Comparison of ENCODE assay signal across 29 cellular contexts in the genomic region with DNA sequence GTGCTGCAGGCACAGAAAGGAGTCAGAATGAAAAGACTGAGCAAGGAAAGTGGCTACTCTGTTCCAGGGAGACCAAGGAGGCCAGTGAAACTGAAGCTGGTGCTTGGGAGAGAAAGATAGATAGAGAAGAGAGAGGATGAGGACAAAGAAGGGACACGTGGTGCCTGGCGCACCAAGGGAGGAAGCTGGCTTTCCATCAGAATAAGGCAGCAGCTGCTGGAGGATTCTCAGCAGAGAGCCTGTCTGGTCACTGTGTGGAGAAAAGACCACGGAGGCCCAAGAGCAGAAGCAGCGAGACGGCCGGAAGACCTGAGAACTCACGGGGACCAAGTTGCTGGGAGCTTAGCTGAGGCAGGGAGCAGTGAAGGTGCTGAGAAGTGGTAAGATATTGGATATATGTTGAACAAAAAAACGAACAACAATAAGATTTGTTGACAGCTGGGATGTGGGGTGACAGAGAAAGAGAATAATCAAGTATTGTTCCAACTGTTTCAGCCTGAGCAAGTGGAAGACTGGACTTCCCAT.
"Had no signal": no experiment of that assay in that cellular context is flagged by ENCODE, and none has a peak within 500 bp of the region (broad histone marks: within the 10 kb centered on the region; RNA-seq: fewer than 3 reads in every experiment).

No MANE protein-coding gene starts in this region.

- H3K4me2 ChIP-seq: hepatocyte had no signal

- ATAC-seq: activated T-cell treated with anti-CD3 and anti-CD28 coated beads, Interleukin-2, amount 50 U/mL, for 4 hours; activated T-helper 17 cell treated with anti-CD3 and anti-CD28 coated beads, Interleukin-2, amount 50 U/mL, for 72 hours; left cardiac atrium; natural killer cell treated with Interleukin-12 subunit alpha and Interleukin-12 subunit beta and Interleukin-15 and Interleukin-18, amount 100 ng/mL, for 72 hours; stimulated activated memory B cell treated with anti-CD40 and anti-IgM and Interleukin-4, amounts not matched to agents 10 μg/mL and 1 μg/mL and 100 μg/mL, for 72 hours; stimulated activated naive CD8-positive, alpha-beta T cell treated with anti-CD3 and anti-CD28 coated beads, Interleukin-15, amount 100 ng/mL, for 72 hours had no signal

- H3K9me3 Mint-ChIP-seq: activated CD4-positive, alpha-beta memory T cell treated with anti-CD3 and anti-CD28 coated beads, Interleukin-2, amount 10 ng/mL, durations not matched to agents 7 days and 5 days; activated T-cell treated with anti-CD3 and anti-CD28 coated beads, Interleukin-2, amount 50 U/mL, for 4 hours; activated T-helper 17 cell treated with anti-CD3 and anti-CD28 coated beads, Interleukin-2, amount 50 U/mL, for 72 hours; endodermal cell; stimulated activated memory B cell treated with anti-CD40 and anti-IgM and Interleukin-4, amounts not matched to agents 10 μg/mL and 1 μg/mL and 100 μg/mL, for 72 hours had no signal

- H3K27ac ChIP-seq: brain microvascular endothelial cell, esophagus squamous epithelium, sigmoid colon, suprapubic skin had no signal

- H3K4me1 ChIP-seq: esophagus squamous epithelium, suprapubic skin had no signal

- H3K36me3 ChIP-seq: brain microvascular endothelial cell, esophagus squamous epithelium, sigmoid colon, suprapubic skin, tibial nerve had no signal

- H3K4me1 Mint-ChIP-seq: activated CD4-positive, alpha-beta memory T cell treated with anti-CD3 and anti-CD28 coated beads, Interleukin-2, amount 10 ng/mL, durations not matched to agents 7 days and 5 days; activated T-helper 17 cell treated with anti-CD3 and anti-CD28 coated beads, Interleukin-2, amount 50 U/mL, for 72 hours; stimulated activated memory B cell treated with anti-CD40 and anti-IgM and Interleukin-4, amounts not matched to agents 10 μg/mL and 1 μg/mL and 100 μg/mL, for 72 hours; stimulated activated naive CD8-positive, alpha-beta T cell treated with anti-CD3 and anti-CD28 coated beads, Interleukin-15, amount 100 ng/mL, for 72 hours had no signal

- H3K27me3 Mint-ChIP-seq: activated CD4-positive, alpha-beta memory T cell treated with anti-CD3 and anti-CD28 coated beads, Interleukin-2, amount 10 ng/mL, durations not matched to agents 7 days and 5 days; activated T-helper 17 cell treated with anti-CD3 and anti-CD28 coated beads, Interleukin-2, amount 50 U/mL, for 72 hours; natural killer cell treated with Interleukin-12 subunit alpha and Interleukin-12 subunit beta and Interleukin-15 and Interleukin-18, amount 100 ng/mL, for 72 hours; stimulated activated memory B cell treated with anti-CD40 and anti-IgM and Interleukin-4, amounts not matched to agents 10 μg/mL and 1 μg/mL and 100 μg/mL, for 72 hours; stimulated activated naive CD8-positive, alpha-beta T cell treated with anti-CD3 and anti-CD28 coated beads, Interleukin-15, amount 100 ng/mL, for 72 hours had no signal

- H3K27me3 ChIP-seq: brain microvascular endothelial cell, esophagus squamous epithelium, hepatocyte, sigmoid colon, suprapubic skin, tibial nerve had no signal

- H3K9me3 ChIP-seq: esophagus squamous epithelium, sigmoid colon, suprapubic skin, tibial nerve had no signal

- H3K36me3 Mint-ChIP-seq: natural killer cell treated with Interleukin-12 subunit alpha and Interleukin-12 subunit beta and Interleukin-15 and Interleukin-18, amount 100 ng/mL, for 72 hours; stimulated activated memory B cell treated with anti-CD40 and anti-IgM and Interleukin-4, amounts not matched to agents 10 μg/mL and 1 μg/mL and 100 μg/mL, for 72 hours had no signal

- H2AFZ ChIP-seq: hepatocyte had no signal

- H3K4me3 Mint-ChIP-seq: activated CD4-positive, alpha-beta memory T cell treated with anti-CD3 and anti-CD28 coated beads, Interleukin-2, amount 10 ng/mL, durations not matched to agents 7 days and 5 days; activated T-cell treated with anti-CD3 and anti-CD28 coated beads, Interleukin-2, amount 50 U/mL, for 4 hours; activated T-helper 17 cell treated with anti-CD3 and anti-CD28 coated beads, Interleukin-2, amount 50 U/mL, for 72 hours; endodermal cell; natural killer cell treated with Interleukin-12 subunit alpha and Interleukin-12 subunit beta and Interleukin-15 and Interleukin-18, amount 100 ng/mL, for 72 hours; stimulated activated memory B cell treated with anti-CD40 and anti-IgM and Interleukin-4, amounts not matched to agents 10 μg/mL and 1 μg/mL and 100 μg/mL, for 72 hours; stimulated activated naive CD8-positive, alpha-beta T cell treated with anti-CD3 and anti-CD28 coated beads, Interleukin-15, amount 100 ng/mL, for 72 hours; T-helper 2 cell treated with Interferon-gamma antibody and Interleukin-4, amounts not matched to agents 5 μg/mL and 100 μg/mL, for 36 hours had no signal

- H3K4me3 ChIP-seq: esophagus squamous epithelium, hepatocyte, sigmoid colon, suprapubic skin, tibial nerve had no signal

- DNase-seq: activated CD4-positive, alpha-beta memory T cell treated with anti-CD3 and anti-CD28 coated beads, Interleukin-2, amount 10 ng/mL, durations not matched to agents 7 days and 5 days; activated CD4-positive, alpha-beta T cell treated with anti-CD3 and anti-CD28 coated beads for 48 hours; activated CD8-positive, alpha-beta memory T cell treated with anti-CD3 and anti-CD28 coated beads, Interleukin-2, amount 50 U/mL, for 48 hours; activated gamma-delta T cell treated with Interleukin-2 at 50 U/mL for 16 hours; activated naive CD4-positive, alpha-beta T cell treated with anti-CD3 and anti-CD28 coated beads, Interleukin-2, amount 50 U/mL, for 16 hours; activated T-cell treated with anti-CD3 and anti-CD28 coated beads, Interleukin-2, amount 50 U/mL, for 4 hours; amniotic stem cell; brain microvascular endothelial cell; endodermal cell; esophagus squamous epithelium; foreskin melanocyte; glutamatergic neuron; islet precursor cell; left cardiac atrium; mammary epithelial cell; sigmoid colon; small intestine; stimulated activated CD4-positive, alpha-beta T cell treated with anti-CD3 and anti-CD28 coated beads, Interleukin-1b, Interleukin-23, amount 100 ng/mL, for 48 hours; stimulated activated CD4-positive, alpha-beta T cell treated with anti-CD3 and anti-CD28 coated beads, Interleukin-4, amount 100 ng/mL, for 4 hours; stimulated activated CD8-positive, alpha-beta memory T cell treated with anti-CD3 and anti-CD28 coated beads, Interleukin-4, amount 100 ng/mL, for 48 hours; stimulated activated naive CD8-positive, alpha-beta T cell treated with anti-CD3 and anti-CD28 coated beads, Interleukin-15, amount 100 ng/mL, for 72 hours; T-helper 1 cell had no signal

- H3K27ac Mint-ChIP-seq: activated CD4-positive, alpha-beta memory T cell treated with anti-CD3 and anti-CD28 coated beads, Interleukin-2, amount 10 ng/mL, durations not matched to agents 7 days and 5 days; activated T-helper 17 cell treated with anti-CD3 and anti-CD28 coated beads, Interleukin-2, amount 50 U/mL, for 72 hours; endodermal cell; natural killer cell treated with Interleukin-12 subunit alpha and Interleukin-12 subunit beta and Interleukin-15 and Interleukin-18, amount 100 ng/mL, for 72 hours; stimulated activated memory B cell treated with anti-CD40 and anti-IgM and Interleukin-4, amounts not matched to agents 10 μg/mL and 1 μg/mL and 100 μg/mL, for 72 hours; stimulated activated naive CD8-positive, alpha-beta T cell treated with anti-CD3 and anti-CD28 coated beads, Interleukin-15, amount 100 ng/mL, for 72 hours; T-helper 2 cell treated with Interferon-gamma antibody and Interleukin-4, amounts not matched to agents 5 μg/mL and 100 μg/mL, for 36 hours had no signal
